8 cellular contexts compared by ENCODE assay signal in the genomic region with DNA sequence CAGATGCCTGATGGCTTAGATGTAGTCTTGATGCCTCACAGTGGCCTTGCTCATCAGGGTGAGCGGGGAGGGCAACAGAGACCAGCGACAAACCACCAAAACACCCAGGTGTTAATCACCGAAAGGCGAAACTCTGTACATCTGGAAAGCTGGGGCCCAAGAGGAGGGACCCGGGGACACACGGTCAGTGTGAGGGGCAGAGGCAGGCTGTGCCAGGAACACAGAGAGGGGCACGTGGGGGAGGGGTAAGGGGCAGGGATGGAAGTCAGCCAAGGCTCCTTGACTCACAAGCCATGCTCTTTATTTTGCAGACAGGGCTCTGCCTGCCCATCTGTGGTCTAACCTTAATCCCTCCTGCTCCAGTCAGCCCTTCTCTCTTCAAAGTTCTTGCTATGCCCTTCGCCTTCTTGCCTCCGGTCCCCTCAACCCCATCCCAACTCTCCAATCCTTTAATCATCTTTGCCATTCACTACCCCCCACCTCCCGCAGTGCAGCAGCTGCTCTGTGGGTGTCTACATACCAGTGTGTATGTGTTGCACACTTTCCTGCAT. TPM values are rescaled to one million over a fixed set of nuclear protein-coding genes. Genes with fewer than 3 reads are reported as not detected.
DNase-seq lines count a peak whose midpoint lies in the region; ATAC-seq and TF ChIP-seq lines count a peak whose summit lies in the region.

No MANE protein-coding gene starts in this region.

- peaks cover 79% of the 10 kb centered on the region for H3K79me2 ChIP-seq in parathyroid adenoma

- no peak for TF ChIP-seq CTCF in coronary artery (IDR thresholded peaks at IDR 0.05)
- no peak for TF ChIP-seq CTCF in parathyroid adenoma (IDR thresholded peaks at IDR 0.05)

- no peaks in the 10 kb centered on the region for H3K36me3 ChIP-seq in parathyroid adenoma (ENCODE audit: control insufficient read depth, insufficient read depth, low read length)

- H3K9ac ChIP-seq in parathyroid adenoma = no peak overlapping the region

- peak overlapping the region; percentile 99 for H3K4me3 ChIP-seq in coronary artery
- H3K4me3 ChIP-seq in parathyroid adenoma (ENCODE audit: low read depth, low read length) = no peak overlapping the region

- peak; percentile 40 for DNase-seq in Daoy (ENCODE audit: low read depth)
- DNase-seq in M059J (ENCODE audit: low read depth) = peak; percentile 21
- no peak for DNase-seq in coronary artery (ENCODE audit: low spot score)
- no peak for DNase-seq in 8988T
- no peak for DNase-seq in DMS79 treated with DMSO at 0.1 percent for 48 hours (lab: John Stamatoyannopoulos, UW)
- no peak for DNase-seq in NOMO-1 (lab: John Stamatoyannopoulos, UW; ENCODE audit: unreplicated experiment in 2 of 2)

- H3K4me2 ChIP-seq in parathyroid adenoma (ENCODE audit: low read length) = peak overlapping the region; percentile 5

- H3K9me3 ChIP-seq in parathyroid adenoma (ENCODE audit: control insufficient read depth, low read length) = no peaks in the 10 kb centered on the region

- peak overlapping the region; percentile 97 to 100 for H3K27ac ChIP-seq in coronary artery
- H3K27ac ChIP-seq in parathyroid adenoma = peak overlapping the region; percentile 47

- peaks cover 51% of the 10 kb centered on the region for H3K4me1 ChIP-seq in parathyroid adenoma

- H3K27me3 ChIP-seq in parathyroid adenoma (ENCODE audit: control insufficient read depth, insufficient read depth, low read length) = no peaks in the 10 kb centered on the region

- ATAC-seq in HG03460 (IDR thresholded peaks at IDR 0.05; ENCODE audit: unreplicated experiment) = no peak

- no peak overlapping the region for H2AFZ ChIP-seq in parathyroid adenoma

RNA-seq across cellular contexts. Expression of gene MEF2D, which starts 4.3 kb away (rescaled TPM):
- total RNA-seq in Daoy (2014; rRNA removed; shearing (Covaris generic)) = 2.5 and 6.1 TPM in 2 replicates
- total RNA-seq in M059J (2014; rRNA removed; shearing (Covaris generic)) = 10.6 and 26.3 TPM in 2 replicates

Comparison
In these comparisons a context has a peak if more than half of its experiments do, and no peak if none do; other contexts are left out.
1. DNase-seq: peak in Daoy (single experiment) and M059J (single experiment); none in coronary artery (single experiment), 8988T (single experiment), DMS79 treated with DMSO at 0.1 percent for 48 hours (single experiment) and NOMO-1 (0 of 2).